Comparison of ENCODE assay signal across 34 cellular contexts in the genomic region with DNA sequence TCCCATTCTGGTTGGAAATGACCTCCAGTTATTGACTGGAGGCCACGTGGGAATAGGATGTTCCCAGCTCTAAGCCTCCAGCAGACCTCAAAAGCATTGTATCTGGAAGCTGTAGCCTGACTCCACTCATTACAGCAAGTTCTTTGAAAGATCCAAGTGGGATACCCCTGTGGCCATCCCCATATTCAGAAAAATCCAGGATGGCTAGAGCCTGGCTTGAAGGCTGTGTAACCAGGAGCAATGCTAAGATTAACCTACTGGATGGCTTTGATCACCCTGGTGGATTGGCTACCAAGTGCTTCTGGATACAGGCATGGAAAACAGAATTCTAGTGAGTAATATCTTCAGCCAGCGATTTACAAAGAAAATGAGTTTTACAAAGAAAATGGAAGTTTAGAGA.
DNase-seq lines count a peak whose midpoint lies in the region; ATAC-seq, FAIRE-seq and TF ChIP-seq lines count a peak whose summit lies in the region.
"Had no signal": no experiment of that assay in that cellular context is flagged by ENCODE, and none has a peak within 500 bp of the region (broad histone marks: within the 10 kb centered on the region; RNA-seq: fewer than 3 reads in every experiment).

No MANE protein-coding gene starts in this region.

- peak overlapping the region; percentile 17 for H3K27ac Mint-ChIP-seq in Calu3 (ENCODE audit: unreplicated experiment)
- H3K27ac Mint-ChIP-seq: B cell; CD14-positive monocyte; CD4-positive, alpha-beta memory T cell; CD4-positive, alpha-beta T cell; CD4-positive, CD25-positive, alpha-beta regulatory T cell; CD8-positive, alpha-beta memory T cell; CD8-positive, alpha-beta T cell had no signal

- no peaks in the 10 kb centered on the region for H3K9me3 ChIP-seq in HepG2 (ENCODE audit: low read length)
- no peaks in the 10 kb centered on the region for H3K9me3 ChIP-seq in right lobe of liver
- no peaks in the 10 kb centered on the region for H3K9me3 ChIP-seq in mesenchymal stem cell (ENCODE audit: control insufficient read depth, low read length)
- H3K9me3 ChIP-seq: A549, BE2C, Caco-2 had no signal

- no peak overlapping the region for H3K23ac ChIP-seq in mesenchymal stem cell (ENCODE audit: low read length in 2 of 2)

- H3K36me3 ChIP-seq in HepG2 (replicated peaks in 1 of 2; ENCODE audit: control insufficient read depth in 1 of 2, insufficient read depth in 2 of 2, low read length in 2 of 2) (peaks cover 8 to 31% of the 10 kb centered on the region in 2 experiments), right lobe of liver (peaks cover 0 to 8% (median 2%) of the 10 kb centered on the region in 4 donors), mesenchymal stem cell (ENCODE audit: control insufficient read depth in 1 of 2, insufficient read depth in 2 of 2, low read depth in 1 of 2, low read length in 2 of 2) (peaks cover 0 to 4% of the 10 kb centered on the region in 2 experiments)
- H3K36me3 ChIP-seq: BE2C; BLaER1; BLaER1 treated with 17β-estradiol and CSF1 and Interleukin-3, amounts not matched to agents 10 nM and 100 nM had no signal

- no peak overlapping the region for H3K4ac ChIP-seq in mesenchymal stem cell (ENCODE audit: low read depth in 1 of 2, low read length in 2 of 2)

- H2BK12ac ChIP-seq in mesenchymal stem cell (ENCODE audit: low read length in 2 of 2), result no peak overlapping the region

- no peak overlapping the region for H4K8ac ChIP-seq in mesenchymal stem cell (ENCODE audit: low read length)

- no peak overlapping the region for H2BK5ac ChIP-seq in mesenchymal stem cell (ENCODE audit: low read depth, low read length, poor library complexity, severe bottlenecking)

- TF ChIP-seq CTCF in HepG2 (CRISPR knock-in tag; IDR thresholded peaks at IDR 0.05) (no peak), right lobe of liver (IDR thresholded peaks at IDR 0.05) (no peak), Calu3 (IDR thresholded peaks at IDR 0.05; ENCODE audit: unreplicated experiment) (no peak)

- no peaks in the 10 kb centered on the region for H4K20me1 ChIP-seq in HepG2 (ENCODE audit: insufficient read depth, low read length)
- H4K20me1 ChIP-seq: BLaER1; BLaER1 treated with 17β-estradiol and CSF1 and Interleukin-3, amounts not matched to agents 10 nM and 100 nM had no signal

- TF ChIP-seq RAD21 in HepG2 (CRISPR knock-in tag; IDR thresholded peaks at IDR 0.05), result no peak

- H3K4me1 Mint-ChIP-seq in Calu3 (ENCODE audit: low read depth, unreplicated experiment), result peaks cover 11% of the 10 kb centered on the region
- H3K4me1 Mint-ChIP-seq: B cell; CD14-positive monocyte; CD4-positive, alpha-beta memory T cell; CD4-positive, CD25-positive, alpha-beta regulatory T cell; CD8-positive, alpha-beta memory T cell had no signal

- H2AK5ac ChIP-seq in mesenchymal stem cell (ENCODE audit: low read length, severe bottlenecking), result no peak overlapping the region

- H3K79me2 ChIP-seq in HepG2 (ENCODE audit: insufficient read depth, low read length), result no peaks in the 10 kb centered on the region

- H2AFZ ChIP-seq in HepG2 (ENCODE audit: low read length) (no peak overlapping the region), mesenchymal stem cell (ENCODE audit: low read depth, low read length) (no peak overlapping the region)

- TF ChIP-seq POLR2A in HepG2 (IDR thresholded peaks at IDR 0.05; ENCODE audit: insufficient read depth in 1 of 2, low read depth in 2 of 2, low read length in 2 of 2), result no peak
- TF ChIP-seq POLR2A in right lobe of liver (IDR thresholded peaks at IDR 0.05), result no peak

- BruUV-seq in HepG2 (replicated peaks; lab: Mats Ljungman, UMichigan) (no TSS peak), Calu3 (replicated peaks; lab: Mats Ljungman, UMichigan) (no TSS peak)

- no peak overlapping the region for H3K18ac ChIP-seq in mesenchymal stem cell (ENCODE audit: low read depth in 1 of 2, low read length in 2 of 2)

- H2BK120ac ChIP-seq in mesenchymal stem cell (ENCODE audit: low read depth, low read length), result peak overlapping the region; percentile 34

- H3K36me3 Mint-ChIP-seq in Calu3 (ENCODE audit: insufficient read depth, unreplicated experiment), result peaks cover 17% of the 10 kb centered on the region
- H3K36me3 Mint-ChIP-seq: CD14-positive monocyte; CD4-positive, alpha-beta memory T cell; CD4-positive, CD25-positive, alpha-beta regulatory T cell; CD8-positive, alpha-beta memory T cell; CD8-positive, alpha-beta T cell had no signal

- in situ Hi-C loops in HepG2 (cut with HindIII; ENCODE audit: extremely low pct_ligation_motif_present, low pct_unique_long_range_greater_than_20kb), result no loop called here

- intact Hi-C loops in HepG2 (cut with micrococcal nuclease; ENCODE audit: unreplicated experiment) (no loop called here), right lobe of liver (cut with DNase I) (no loop called here), Calu3 (cut with micrococcal nuclease; ENCODE audit: unreplicated experiment) (no loop called here)

- FAIRE-seq in HepG2 (lab: Jason Lieb, UNC), result no peak
- FAIRE-seq: A204.1, A549, D721Med had no signal

- H4K91ac ChIP-seq in mesenchymal stem cell (ENCODE audit: low read length), result no peak overlapping the region

- 80% methylated on average over 2 of the region's 2 CpGs for WGBS in HepG2 (ENCODE audit: low lambda C conversion rate)
- 100% methylated on average over 1 of the region's 2 CpGs for WGBS in right lobe of liver (ENCODE audit: insufficient coverage, low coverage, low lambda C conversion rate, missing lambda C conversion rate)
- 92% methylated on average over 1 of the region's 2 CpGs for WGBS in mesenchymal stem cell

- H3K27me3 Mint-ChIP-seq in Calu3 (ENCODE audit: unreplicated experiment), result no peaks in the 10 kb centered on the region
- H3K27me3 Mint-ChIP-seq: CD4-positive, alpha-beta T cell had no signal

- no peak overlapping the region for H3K4me3 ChIP-seq in HepG2 (replicated peaks in 1 of 3; ENCODE audit: insufficient read depth in 1 of 3, low read depth in 2 of 3, low read length in 3 of 3)
- no peak overlapping the region for H3K4me3 ChIP-seq in right lobe of liver
- no peak overlapping the region for H3K4me3 ChIP-seq in mesenchymal stem cell (ENCODE audit: insufficient read depth in 1 of 2, low read depth in 1 of 2, low read length in 2 of 2)
- H3K4me3 ChIP-seq: A549; BLaER1; BLaER1 treated with 17β-estradiol and CSF1 and Interleukin-3, amounts not matched to agents 10 nM and 100 nM had no signal

- no peak overlapping the region for H3K27ac ChIP-seq in HepG2 (ENCODE audit: extremely low read length, insufficient read depth, low read length)
- no peak overlapping the region for H3K27ac ChIP-seq in right lobe of liver
- H3K27ac ChIP-seq in mesenchymal stem cell (ENCODE audit: low read length, poor library complexity, severe bottlenecking), result no peak overlapping the region
- H3K27ac ChIP-seq: 22Rv1; A549; BLaER1; BLaER1 treated with 17β-estradiol and CSF1 and Interleukin-3, amounts not matched to agents 10 nM and 100 nM; C4-2B had no signal

- TF ChIP-seq EP300 in HepG2 (IDR thresholded peaks at IDR 0.05; ENCODE audit: low read depth in 2 of 2, low read length in 2 of 2), result no peak
- no peak for TF ChIP-seq EP300 in HepG2 (CRISPR knock-in tag; IDR thresholded peaks at IDR 0.05; ENCODE audit: borderline replicate concordance)

- DNase-seq in HepG2 (ENCODE audit: low spot score), result no peak
- DNase-seq in right lobe of liver, result no peak
- no peak for DNase-seq in Calu3
- no peak for DNase-seq in mesenchymal stem cell
- DNase-seq in HEK293T (ENCODE audit: extremely low spot score), result no peak
- DNase-seq in DMS53 treated with DMSO at 0.1 percent for 48 hours (lab: John Stamatoyannopoulos, UW; ENCODE audit: unreplicated experiment), result no peak
- DNase-seq: 8988T; ACHN; AML-193; BE2C; C1 segment of cervical spinal cord; Caco-2; CD4-positive, alpha-beta memory T cell; CD4-positive, alpha-beta T cell; CD4-positive, CD25-positive, alpha-beta regulatory T cell; CD8-positive, alpha-beta memory T cell; CD8-positive, alpha-beta T cell; COR-L47; DMS 273 treated with DMSO at 0.1 percent for 48 hours; DMS153; DMS53; DMS79; DMS79 treated with DMSO at 0.1 percent for 48 hours; DND-41; EL had no signal

- H3K4me2 ChIP-seq in HepG2 (ENCODE audit: low read depth, low read length) (no peak overlapping the region), mesenchymal stem cell (ENCODE audit: low read length, poor library complexity, severe bottlenecking) (no peak overlapping the region)
- H3K4me2 ChIP-seq: A549; BLaER1; BLaER1 treated with 17β-estradiol and CSF1 and Interleukin-3, amounts not matched to agents 10 nM and 100 nM had no signal

- no peak overlapping the region for H2BK15ac ChIP-seq in mesenchymal stem cell (ENCODE audit: low read depth, poor library complexity, severe bottlenecking)

- no peak overlapping the region for H3K4me3 Mint-ChIP-seq in Calu3 (ENCODE audit: low read depth, unreplicated experiment)
- H3K4me3 Mint-ChIP-seq: B cell; CD14-positive monocyte; CD4-positive, alpha-beta memory T cell; CD4-positive, alpha-beta T cell; CD4-positive, CD25-positive, alpha-beta regulatory T cell; CD8-positive, alpha-beta memory T cell; CD8-positive, alpha-beta T cell had no signal

- no peak overlapping the region for H3K9ac ChIP-seq in HepG2 (ENCODE audit: insufficient read depth, low read depth, low read length)
- no peak overlapping the region for H3K9ac ChIP-seq in mesenchymal stem cell (ENCODE audit: low read length)
- H3K9ac ChIP-seq: BLaER1; BLaER1 treated with 17β-estradiol and CSF1 and Interleukin-3, amounts not matched to agents 10 nM and 100 nM had no signal

- H3K27me3 ChIP-seq in HepG2 (ENCODE audit: control insufficient read depth in 1 of 2, insufficient read depth in 2 of 2, low read length in 2 of 2) (no peaks in the 10 kb centered on the region), right lobe of liver (no peaks in the 10 kb centered on the region), mesenchymal stem cell (ENCODE audit: control insufficient read depth in 1 of 2, insufficient read depth in 1 of 2, low read length in 2 of 2) (no peaks in the 10 kb centered on the region)
- H3K27me3 ChIP-seq: BE2C; BLaER1; BLaER1 treated with 17β-estradiol and CSF1 and Interleukin-3, amounts not matched to agents 10 nM and 100 nM had no signal

- no peaks in the 10 kb centered on the region for H3K79me1 ChIP-seq in mesenchymal stem cell (replicated peaks; ENCODE audit: low read length, poor library complexity, severe bottlenecking)

- ATAC-seq in HepG2 (no peak; the same call in 2 of the 3 replicates), right lobe of liver (no peak)
- ATAC-seq: A549; CD8-positive, alpha-beta T cell had no signal

- no peak overlapping the region for H3K14ac ChIP-seq in mesenchymal stem cell (ENCODE audit: low read length in 2 of 2)

- CTCF ChIA-PET in HepG2 (lab: Yijun Ruan, JAX; ENCODE audit: low intra/inter-chr PET ratio, low total read pairs), result no interaction called here
- CTCF ChIA-PET in Calu3 (lab: Charles Lee), result no interaction called here
- CTCF ChIA-PET in HEK293T (lab: Yijun Ruan, JAX), result no interaction called here

- POLR2A ChIA-PET in HepG2 (lab: Yijun Ruan, JAX), result no interaction called here
- POLR2A ChIA-PET in HEK293T (lab: Yijun Ruan, JAX), result no interaction called here

- H3K4me1 ChIP-seq in HepG2 (ENCODE audit: insufficient read depth, low read length) (peaks cover 8% of the 10 kb centered on the region), right lobe of liver (no peaks in the 10 kb centered on the region), mesenchymal stem cell (ENCODE audit: control insufficient read depth, insufficient read depth, low read depth, low read length) (peaks cover 2% of the 10 kb centered on the region)
- H3K4me1 ChIP-seq: A549; BE2C; BLaER1; BLaER1 treated with 17β-estradiol and CSF1 and Interleukin-3, amounts not matched to agents 10 nM and 100 nM; Caco-2 had no signal

- H3K9me3 Mint-ChIP-seq in Calu3 (ENCODE audit: low read depth, unreplicated experiment), result no peaks in the 10 kb centered on the region
- H3K9me3 Mint-ChIP-seq: CD4-positive, alpha-beta T cell; CD8-positive, alpha-beta memory T cell; CD8-positive, alpha-beta T cell had no signal
